In genomic region chr5:64407103-64407825, GRCh38 we compare ENCODE assay signal across 8 cellular contexts.
A peak's percentile ranks its signal among the peaks of the same experiment; 100 is the strongest.
DNase-seq lines count a peak whose midpoint lies in the region; ATAC-seq, FAIRE-seq and TF ChIP-seq lines count a peak whose summit lies in the region.
"Not testable (repeated sequence)": the region's sequence is repeated elsewhere in the genome, so short reads cannot be mapped to it uniquely, and the experiment has no call there.

No MANE protein-coding gene starts in this region.

- not testable (repeated sequence) for H3K36me3 Mint-ChIP-seq in Caco-2 (ENCODE audit: insufficient read depth, unreplicated experiment); GM23338 (ENCODE audit: low read depth)

- POLR2A ChIA-PET in Caco-2 (lab: Charles Lee); PC-9 (lab: Charles Lee; ENCODE audit: unreplicated experiment); H1 (lab: Charles Lee; ENCODE audit: partially characterized antibody); HepG2 (lab: Yijun Ruan, JAX): not testable (repeated sequence)

- not testable (repeated sequence) for H4K20me1 ChIP-seq in GM23338 (replicated peaks; ENCODE audit: insufficient read depth); PC-9 (ENCODE audit: insufficient read depth); H1 (replicated peaks in 1 of 2; ENCODE audit: control insufficient read depth in 1 of 2, insufficient read depth in 2 of 2, low read length in 2 of 2); HepG2 (ENCODE audit: insufficient read depth, low read length)

- not testable (repeated sequence) for H3K79me1 ChIP-seq in H1 (ENCODE audit: low read depth, low read length)

- not testable (repeated sequence) for H3K9me2 ChIP-seq in GM23338 (ENCODE audit: insufficient read depth); PC-9 (ENCODE audit: insufficient read depth)

- not testable (repeated sequence) for TF ChIP-seq CTCF in Caco-2 (IDR thresholded peaks at IDR 0.05; ENCODE audit: insufficient read depth in 1 of 2, low read depth in 1 of 2, low read length in 1 of 2, severe bottlenecking in 1 of 2, unreplicated experiment in 1 of 2); GM23338 (conservative IDR thresholded peaks at IDR 0.05; ENCODE audit: low read depth in 2 of 2); PC-9 (conservative IDR thresholded peaks at IDR 0.05); H1 (IDR thresholded peaks at IDR 0.05; ENCODE audit: control extremely low read depth in 1 of 3, insufficient read depth in 1 of 3, low read depth in 1 of 3, low read length in 3 of 3); HepG2 (CRISPR knock-in tag; IDR thresholded peaks at IDR 0.05); stomach (IDR thresholded peaks at IDR 0.05)

- not testable (repeated sequence) for H3K4me1 Mint-ChIP-seq in Caco-2 (ENCODE audit: low read depth, unreplicated experiment)
- H3K4me1 Mint-ChIP-seq in GM23338: peaks cover 11% of the 10 kb centered on the region

- not testable (repeated sequence) for H3K56ac ChIP-seq in H1 (replicated peaks; ENCODE audit: insufficient read length, low read depth, low read length)

- H4K5ac ChIP-seq in H1 (ENCODE audit: insufficient read length, low read depth, low read length): not testable (repeated sequence)

- H3K27ac ChIP-seq in GM23338 (ENCODE audit: low read depth); PC-9; H1 (ENCODE audit: low read depth, low read length); HepG2 (ENCODE audit: extremely low read length, insufficient read depth, low read length); stomach: not testable (repeated sequence)

- ATAC-seq in GM23338 (peak; percentile 72), HepG2 (peak; percentile 43; the same call in 2 of the 3 replicates)

- not testable (repeated sequence) for H2BK12ac ChIP-seq in H1 (ENCODE audit: low read depth, low read length)

- H3K23me2 ChIP-seq in H1 (ENCODE audit: low read depth, low read length): not testable (repeated sequence)

- H3K27me3 Mint-ChIP-seq in Caco-2 (ENCODE audit: insufficient read depth, unreplicated experiment); GM23338 (ENCODE audit: insufficient read depth, low read depth, poor library complexity): not testable (repeated sequence)

- not testable (repeated sequence) for H3K36me3 ChIP-seq in Caco-2 (ENCODE audit: control insufficient read depth, insufficient read depth, low read length); GM23338 (ENCODE audit: insufficient read depth); PC-9 (ENCODE audit: low read depth); H1 (ENCODE audit: control insufficient read depth in 2 of 4, insufficient read depth in 4 of 4, low read length in 3 of 4); HepG2 (replicated peaks in 1 of 2; ENCODE audit: control insufficient read depth in 1 of 2, insufficient read depth in 2 of 2, low read length in 2 of 2); stomach

- TF ChIP-seq RAD21 in H1 (IDR thresholded peaks at IDR 0.05 in 1 of 2, conservative IDR thresholded peaks at IDR 0.05 in 1 of 2; ENCODE audit: low read depth in 2 of 2, low read length in 2 of 2); HepG2 (CRISPR knock-in tag; IDR thresholded peaks at IDR 0.05): not testable (repeated sequence)

- not testable (repeated sequence) for BruUV-seq in Caco-2 (replicated peaks; lab: Mats Ljungman, UMichigan); PC-9 (replicated peaks; lab: Mats Ljungman, UMichigan); HepG2 (replicated peaks; lab: Mats Ljungman, UMichigan)

- not testable (repeated sequence) for TF ChIP-seq POLR2A in H1 (IDR thresholded peaks at IDR 0.05; ENCODE audit: control extremely low read depth in 1 of 2, low read depth in 2 of 2, low read length in 2 of 2); HepG2 (IDR thresholded peaks at IDR 0.05; ENCODE audit: insufficient read depth in 1 of 2, low read depth in 2 of 2, low read length in 2 of 2); stomach (IDR thresholded peaks at IDR 0.05)

- DNase-seq in Caco-2 (peak; percentile 57 to 72), GM23338 (ENCODE audit: low spot score) (peak; percentile 60), NCI-H2029 (lab: John Stamatoyannopoulos, UW) (peak; percentile 1), PC-9 (peak in 1 of 2 experiments; percentile 2), H1 (ENCODE audit: low read depth in 1 of 2, low spot score in 2 of 2) (peak in 1 of 2 experiments; percentile 52), iPS-NIHi11 (ENCODE audit: low spot score) (peak; percentile 15), HepG2 (ENCODE audit: low spot score) (peak; percentile 4), stomach (peak; percentile 74)

- H2AK5ac ChIP-seq in H1 (ENCODE audit: low read depth, low read length): not testable (repeated sequence)

- H3K4me3 Mint-ChIP-seq in Caco-2 (ENCODE audit: unreplicated experiment); GM23338: not testable (repeated sequence)

- CTCF ChIA-PET in Caco-2 (lab: Charles Lee); HepG2 (lab: Yijun Ruan, JAX; ENCODE audit: low intra/inter-chr PET ratio, low total read pairs): not testable (repeated sequence)
- CTCF ChIA-PET in PC-9 (lab: Charles Lee) (interaction anchor here (0.6 kb wide), 1 partner anchor 51 kb away, joined by 3 read pairs; no protein-coding TSS in a partner anchor), H1 (lab: Charles Lee; ENCODE audit: partially characterized antibody) (interaction anchor here (0.8 to 1.7 kb wide), 4 partner anchors 11 to 159 kb away, joined by 3 to 4 read pairs (median 3); no protein-coding TSS in a partner anchor)

- H2BK20ac ChIP-seq in H1 (ENCODE audit: low read length): not testable (repeated sequence)

- not testable (repeated sequence) for H3K23ac ChIP-seq in H1 (ENCODE audit: insufficient read length)

- H3K9me3 ChIP-seq in Caco-2; PC-9 (ENCODE audit: insufficient read depth, low read depth); H1 (ENCODE audit: insufficient read depth in 2 of 2, low read depth in 1 of 2, low read length in 1 of 2); HepG2 (ENCODE audit: low read length); stomach: not testable (repeated sequence)

- not testable (repeated sequence) for H2BK15ac ChIP-seq in H1 (ENCODE audit: low read length)

- H2AFZ ChIP-seq in GM23338: peak overlapping the region; percentile 58; the same call in 1 of the 2 replicates
- H2AFZ ChIP-seq in PC-9; H1 (ENCODE audit: low read length); HepG2 (ENCODE audit: low read length): not testable (repeated sequence)

- not testable (repeated sequence) for H3F3A ChIP-seq in GM23338 (replicated peaks; ENCODE audit: low read depth); PC-9 (ENCODE audit: insufficient read depth, low read depth)

- H3K4me3 ChIP-seq in Caco-2 (ENCODE audit: low read depth, low read length); GM23338; PC-9; H1 (ENCODE audit: extremely low read depth in 1 of 4, insufficient read depth in 2 of 4, low read depth in 3 of 4, low read length in 4 of 4); HepG2 (replicated peaks in 1 of 3; ENCODE audit: insufficient read depth in 1 of 3, low read depth in 2 of 3, low read length in 3 of 3); stomach: not testable (repeated sequence)

- not testable (repeated sequence) for TF ChIP-seq EP300 in H1 (IDR thresholded peaks at IDR 0.05; ENCODE audit: borderline replicate concordance in 1 of 2, low read depth in 2 of 2, low read length in 2 of 2); HepG2 (IDR thresholded peaks at IDR 0.05; ENCODE audit: low read depth in 2 of 2, low read length in 2 of 2); HepG2 (CRISPR knock-in tag; IDR thresholded peaks at IDR 0.05; ENCODE audit: borderline replicate concordance); stomach (IDR thresholded peaks at IDR 0.05)

- in situ Hi-C loops in HepG2 (cut with HindIII; ENCODE audit: extremely low pct_ligation_motif_present, low pct_unique_long_range_greater_than_20kb): not testable (repeated sequence)

- H3K79me2 ChIP-seq in GM23338 (replicated peaks; ENCODE audit: insufficient read depth); PC-9 (ENCODE audit: low read depth); H1 (ENCODE audit: control insufficient read depth in 1 of 2, insufficient read depth in 2 of 2, low read length in 2 of 2); HepG2 (ENCODE audit: insufficient read depth, low read length): not testable (repeated sequence)

- H2BK120ac ChIP-seq in H1 (replicated peaks; ENCODE audit: low read depth, low read length): not testable (repeated sequence)

- not testable (repeated sequence) for H3K14ac ChIP-seq in H1 (ENCODE audit: insufficient read length)

- H3K4me2 ChIP-seq in GM23338: not testable (repeated sequence)
- H3K4me2 ChIP-seq in PC-9 (peak overlapping the region; percentile 32; the same call in 1 of the 2 replicates), H1 (ENCODE audit: insufficient read depth in 1 of 2, low read depth in 2 of 2, low read length in 2 of 2) (peak overlapping the region in 1 of 2 experiments; percentile 21; a peak in 2 of 4 replicates), HepG2 (ENCODE audit: low read depth, low read length) (0 out of 2 replicates have a peak overlapping the region, but pooled peaks have one; percentile 12)

- H3K27ac Mint-ChIP-seq in Caco-2 (ENCODE audit: unreplicated experiment); GM23338: not testable (repeated sequence)

- not testable (repeated sequence) for H3K27me3 ChIP-seq in Caco-2 (replicated peaks; ENCODE audit: control insufficient read depth, insufficient read depth, low read length); GM23338 (ENCODE audit: insufficient read depth); PC-9 (ENCODE audit: insufficient read depth, low read depth); H1 (replicated peaks in 1 of 4; ENCODE audit: control insufficient read depth in 3 of 4, extremely low read depth in 1 of 4, insufficient read depth in 3 of 4, low read length in 3 of 4); HepG2 (ENCODE audit: control insufficient read depth in 1 of 2, insufficient read depth in 2 of 2, low read length in 2 of 2); stomach

- H3K4me1 ChIP-seq in Caco-2; GM23338 (ENCODE audit: insufficient read depth); PC-9 (replicated peaks; ENCODE audit: insufficient read depth); H1 (replicated peaks in 1 of 4; ENCODE audit: control insufficient read depth in 3 of 4, insufficient read depth in 4 of 4, low read length in 3 of 4); HepG2 (ENCODE audit: insufficient read depth, low read length): not testable (repeated sequence)
- peaks cover 0 to 27% (median 4%) of the 10 kb centered on the region in 4 donors for H3K4me1 ChIP-seq in stomach

- not testable (repeated sequence) for FAIRE-seq in H1 (lab: Jason Lieb, UNC); HepG2 (lab: Jason Lieb, UNC)

- not testable (repeated sequence) for H4K8ac ChIP-seq in H1 (ENCODE audit: extremely low read depth, insufficient read depth, low read length)

- not testable (repeated sequence) for H3K9ac ChIP-seq in H1 (replicated peaks in 1 of 4; ENCODE audit: extremely low read depth in 1 of 4, low read depth in 3 of 4, low read length in 3 of 4); HepG2 (ENCODE audit: insufficient read depth, low read depth, low read length)

- H3K4ac ChIP-seq in H1 (replicated peaks; ENCODE audit: insufficient read length, low read depth, low read length): not testable (repeated sequence)

- not testable (repeated sequence) for H2BK5ac ChIP-seq in H1 (ENCODE audit: low read depth, low read length)

- H3K18ac ChIP-seq in H1 (ENCODE audit: extremely low read depth, low read length): not testable (repeated sequence)

- intact Hi-C loops in Caco-2 (cut with micrococcal nuclease; ENCODE audit: unreplicated experiment); PC-9 (cut with micrococcal nuclease; ENCODE audit: unreplicated experiment); HepG2 (cut with micrococcal nuclease; ENCODE audit: unreplicated experiment); stomach (cut with DNase I; ENCODE audit: low total_unique reads): not testable (repeated sequence)

- H4K91ac ChIP-seq in H1 (replicated peaks; ENCODE audit: insufficient read length, low read length): not testable (repeated sequence)

- peaks cover 27% of the 10 kb centered on the region for H3K9me3 Mint-ChIP-seq in Caco-2 (ENCODE audit: unreplicated experiment)
- H3K9me3 Mint-ChIP-seq in GM23338: not testable (repeated sequence)

- 88% methylated on average over 4 of the region's 5 CpGs; no CpG with 5 or more reads in 1 of the 2 experiments for WGBS in H1 (ENCODE audit: extremely low coverage in 1 of 2, insufficient coverage in 1 of 2, insufficient read length in 1 of 2, insufficient replicate concordance in 2 of 2, low coverage in 1 of 2, low lambda C conversion rate in 2 of 2, missing lambda C conversion rate in 1 of 2), 2 experiments
- WGBS in HepG2 (ENCODE audit: low lambda C conversion rate): 0% methylated on average over 2 of the region's 5 CpGs
- 25 to 48% (median 48%) methylated on average over 4 to 5 of the region's 5 CpGs for WGBS in stomach, 5 donors
